10 cellular contexts compared by ENCODE assay signal in the genomic region with DNA sequence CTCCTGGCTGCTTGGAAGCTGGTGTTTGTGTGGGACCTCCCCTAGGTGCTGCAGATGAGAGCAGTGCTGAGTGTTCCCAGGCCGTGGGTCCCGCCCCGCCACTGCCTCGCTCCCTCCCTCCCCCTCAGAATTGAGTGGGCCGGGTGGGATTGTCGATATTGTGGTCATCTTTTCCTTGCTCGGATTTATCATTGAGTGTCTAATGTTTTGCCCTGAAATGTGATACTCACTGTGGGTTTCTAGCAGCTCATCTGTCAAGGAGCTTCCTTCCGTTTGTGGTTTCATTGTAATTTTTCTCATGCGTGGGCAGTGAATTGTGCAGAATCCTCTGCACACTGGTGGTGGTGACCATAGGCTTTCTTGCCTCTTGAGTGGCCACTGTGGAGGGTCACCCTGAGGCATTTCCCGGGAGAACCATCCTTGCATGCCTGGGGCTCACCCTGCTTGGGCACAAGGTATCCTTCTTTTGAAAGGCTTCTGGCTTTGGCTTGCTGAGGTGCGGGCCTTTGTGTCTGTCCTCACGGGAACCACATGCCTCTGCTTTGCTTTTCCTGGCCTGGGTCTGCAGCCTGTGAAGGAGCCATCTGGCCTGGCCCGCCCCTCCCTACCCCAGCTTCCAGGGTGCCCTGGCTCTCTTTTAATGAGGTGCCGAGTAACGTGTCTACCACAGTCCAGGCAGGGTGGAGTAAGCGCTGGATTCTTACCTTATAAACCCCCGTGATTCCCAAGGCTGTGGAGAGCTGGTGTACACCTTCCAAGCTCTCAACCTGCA. TPM values are rescaled to one million over a fixed set of nuclear protein-coding genes. Genes with fewer than 3 reads are reported as not detected.
DNase-seq lines count a peak whose midpoint lies in the region; ATAC-seq and TF ChIP-seq lines count a peak whose summit lies in the region.
"Had no signal": no experiment of that assay in that cellular context is flagged by ENCODE, and none has a peak within 500 bp of the region (broad histone marks: within the 10 kb centered on the region; RNA-seq: fewer than 3 reads in every experiment).

No MANE protein-coding gene starts in this region.

- H3K27ac ChIP-seq in osteoblast (ENCODE audit: low read depth, low read length) (peak overlapping the region; percentile 73), ovary (no peak overlapping the region)
- H3K27ac ChIP-seq: suprapubic skin had no signal

- intact Hi-C loops in ovary (cut with DNase I) = no loop called here

- ATAC-seq in GM18511 (IDR thresholded peaks at IDR 0.05; ENCODE audit: unreplicated experiment) = no peak

- peaks cover 26% of the 10 kb centered on the region for H3K79me2 ChIP-seq in osteoblast (ENCODE audit: insufficient read depth, low read length)

- TF ChIP-seq CTCF in NB4 (IDR thresholded peaks at IDR 0.05; ENCODE audit: low read depth, low read length) = no peak
- no peak for TF ChIP-seq CTCF in osteoblast (IDR thresholded peaks at IDR 0.05; ENCODE audit: extremely low read depth, low read depth, low read length)
- TF ChIP-seq CTCF in ovary (IDR thresholded peaks at IDR 0.05) = no peak

- TF ChIP-seq POLR2A in NB4 (IDR thresholded peaks at IDR 0.05; ENCODE audit: extremely low read depth, insufficient read length) (no peak), ovary (IDR thresholded peaks at IDR 0.05) (no peak)

- H3K4me3 ChIP-seq in NB4 (ENCODE audit: low read depth, low read length) = no peak overlapping the region
- peak overlapping the region; percentile 1 for H3K4me3 ChIP-seq in osteoblast (ENCODE audit: insufficient read depth, low read length)
- no peak overlapping the region for H3K4me3 ChIP-seq in ovary
- H3K4me3 ChIP-seq: MG63, suprapubic skin had no signal

- H3K36me3 ChIP-seq in osteoblast (ENCODE audit: insufficient read depth, low read length) (peaks cover 27% of the 10 kb centered on the region), ovary (no peaks in the 10 kb centered on the region)

- H3K27me3 ChIP-seq in osteoblast (ENCODE audit: insufficient read depth, low read length) (no peaks in the 10 kb centered on the region), ovary (no peaks in the 10 kb centered on the region)
- H3K27me3 ChIP-seq: MG63, suprapubic skin had no signal

- no peak for TF ChIP-seq EP300 in ovary (IDR thresholded peaks at IDR 0.05)

- DNase-seq in CMK (ENCODE audit: low read depth) = peak; percentile 68
- DNase-seq in NB4 (ENCODE audit: low read depth) = peak; percentile 54
- peak; percentile 91 for DNase-seq in amniotic epithelial cell (ENCODE audit: low read depth)
- peak; percentile 94 for DNase-seq in osteoblast (ENCODE audit: insufficient read length, low spot score, missing footprints)
- no peak for DNase-seq in ovary
- DNase-seq in NCI-H345 (lab: John Stamatoyannopoulos, UW) = no peak
- no peak for DNase-seq in dedifferentiated amniotic fluid mesenchymal stem cell (ENCODE audit: extremely low spot score)
- DNase-seq: MG63 had no signal

- peak overlapping the region; percentile 62 for H3K4me2 ChIP-seq in osteoblast (ENCODE audit: insufficient read depth, low read length)

- peaks cover 14% of the 10 kb centered on the region for H4K20me1 ChIP-seq in osteoblast (ENCODE audit: insufficient read depth, low read length)

- 86 to 90% (median 86%) methylated on average over 17 of the region's 17 CpGs for WGBS in ovary, 3 donors

- H3K4me1 ChIP-seq in osteoblast (ENCODE audit: insufficient read depth, low read length) = peaks cover 45% of the 10 kb centered on the region
- H3K4me1 ChIP-seq in ovary (ENCODE audit: insufficient read depth) = peaks cover 12% of the 10 kb centered on the region

- no peaks in the 10 kb centered on the region for H3K9me3 ChIP-seq in osteoblast (ENCODE audit: low read depth, low read length)
- no peaks in the 10 kb centered on the region for H3K9me3 ChIP-seq in ovary
- H3K9me3 ChIP-seq: MG63, suprapubic skin had no signal

- no peak overlapping the region for H2AFZ ChIP-seq in osteoblast (ENCODE audit: low read length)

RNA-seq across cellular contexts. Expression of gene SLX9, which starts 25.6 kb away (rescaled TPM):
- total RNA-seq in osteoblast (9.4 and 10.9 TPM in 2 replicates), ovary (10 to 100 TPM in 6 of 7 donors, 1 to 10 TPM in 1; 5.6 to 24.1 (median 17.2) TPM)
- polyA plus RNA-seq in ovary = 10 to 100 TPM in 1 of 2 donors, 1 to 10 TPM in 1; 5.6 to 14.0 TPM

RNA-seq across cellular contexts. Expression of gene ITGB2, which starts 44.7 kb away (rescaled TPM):
- total RNA-seq in osteoblast (13.3 and 15.2 TPM in 2 replicates), ovary (10 to 100 TPM in 6 of 7 donors, 1 to 10 TPM in 1; 9.6 to 58.3 (median 17.6) TPM)
- 10 to 100 TPM; 13.0 to 31.1 TPM for polyA plus RNA-seq in ovary

Comparison
In these comparisons a context has a peak if more than half of its experiments do, and no peak if none do; other contexts are left out.
1. DNase-seq: peak in CMK (single experiment), NB4 (single experiment), amniotic epithelial cell (single experiment) and osteoblast (single experiment); none in ovary (0 of 5), NCI-H345 (single experiment) and dedifferentiated amniotic fluid mesenchymal stem cell (single experiment).